10 cellular contexts compared by ENCODE assay signal in the genomic region with DNA sequence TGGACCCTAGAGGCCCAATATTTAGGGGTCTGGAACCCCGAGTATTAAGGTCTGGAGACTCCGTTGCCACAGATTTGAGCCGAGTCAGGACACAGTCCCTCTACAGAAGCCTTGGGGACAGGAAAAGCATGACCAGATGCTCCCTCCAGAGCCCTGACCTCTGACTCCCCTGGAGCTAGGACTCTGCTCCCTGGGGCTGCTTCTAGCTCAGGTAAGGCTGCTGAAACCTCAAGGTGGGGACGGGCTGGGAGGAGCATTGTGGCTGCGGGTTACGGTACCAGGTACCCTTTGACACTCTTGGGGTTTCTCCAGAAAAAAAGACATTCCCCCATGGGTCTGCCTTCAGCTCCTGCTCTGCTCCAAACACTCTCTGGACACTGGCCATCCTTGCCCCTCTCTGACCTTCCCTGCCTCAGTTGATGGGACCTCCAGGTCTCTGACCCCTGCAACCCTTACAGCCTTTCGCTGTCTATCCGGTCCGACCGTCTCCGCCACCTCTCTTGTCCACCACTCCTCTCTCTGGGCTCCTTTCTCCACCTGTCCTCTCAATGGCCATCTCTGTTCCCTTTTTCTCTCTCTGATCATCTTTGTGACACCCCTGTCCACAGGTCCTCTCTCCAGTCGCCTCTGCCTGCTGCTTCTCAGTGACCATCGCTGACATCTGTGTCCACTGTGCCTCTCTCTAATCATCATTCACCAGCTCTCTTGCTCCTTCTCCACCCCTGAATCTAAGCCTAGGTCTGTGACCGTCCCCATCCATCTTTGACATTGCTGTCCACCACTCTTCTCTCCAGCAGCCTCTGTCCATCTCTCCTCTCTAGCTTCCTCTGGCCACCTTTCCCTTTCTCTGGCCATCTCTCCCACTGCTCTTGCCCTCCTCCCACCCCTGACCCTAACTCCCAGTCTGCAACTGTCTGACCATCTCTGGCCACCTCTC. TPM values are rescaled to one million over a fixed set of nuclear protein-coding genes. Genes with fewer than 3 reads are reported as not detected.
DNase-seq lines count a peak whose midpoint lies in the region; ATAC-seq and TF ChIP-seq lines count a peak whose summit lies in the region.
"Had no signal": no experiment of that assay in that cellular context is flagged by ENCODE, and none has a peak within 500 bp of the region (broad histone marks: within the 10 kb centered on the region; RNA-seq: fewer than 3 reads in every experiment).

No MANE protein-coding gene starts in this region.

- peak overlapping the region; percentile 63 for H3K4me3 ChIP-seq in astrocyte of the spinal cord (ENCODE audit: low read depth, low read length)

- H3K4me1 Mint-ChIP-seq in activated T-cell treated with anti-CD3 and anti-CD28 coated beads, Interleukin-2, amount 50 U/mL, for 4 hours (ENCODE audit: low read depth): peaks cover 29% of the 10 kb centered on the region
- H3K4me1 Mint-ChIP-seq in memory B cell (peaks cover 19% of the 10 kb centered on the region), type B pancreatic cell (ENCODE audit: unreplicated experiment) (peaks cover 21% of the 10 kb centered on the region)

- no peak for DNase-seq in activated T-cell treated with anti-CD3 and anti-CD28 coated beads, Interleukin-2, amount 50 U/mL, for 4 hours
- no peak for DNase-seq in activated T-cell treated with anti-CD3 and anti-CD28 coated beads, Interleukin-2, amount 50 U/mL, for 1 hour
- no peak for DNase-seq in astrocyte of the spinal cord (ENCODE audit: low read depth, low spot score)
- DNase-seq in memory B cell (ENCODE audit: low spot score in 2 of 2): no peak
- no peak for DNase-seq in type B pancreatic cell (ENCODE audit: extremely low spot score, unreplicated experiment)
- DNase-seq: dermis blood vessel endothelial cell had no signal

- H3K4me3 Mint-ChIP-seq in activated T-cell treated with anti-CD3 and anti-CD28 coated beads, Interleukin-2, amount 50 U/mL, for 4 hours: peak overlapping the region; percentile 84
- H3K4me3 Mint-ChIP-seq in memory B cell (peak overlapping the region; percentile 70), type B pancreatic cell (peak overlapping the region; percentile 88)

- in situ Hi-C loops in astrocyte of the spinal cord (cut with HindIII; ENCODE audit: low sequenced_read_pairs): no loop called here

- TF ChIP-seq CTCF in astrocyte of the spinal cord (IDR thresholded peaks at IDR 0.05; ENCODE audit: low read depth, low read length) (no peak), type B pancreatic cell (conservative IDR thresholded peaks at IDR 0.05) (no peak)

- no peaks in the 10 kb centered on the region for H3K9me3 Mint-ChIP-seq in activated T-cell treated with anti-CD3 and anti-CD28 coated beads, Interleukin-2, amount 50 U/mL, for 4 hours
- no peaks in the 10 kb centered on the region for H3K9me3 Mint-ChIP-seq in memory B cell
- no peaks in the 10 kb centered on the region for H3K9me3 Mint-ChIP-seq in type B pancreatic cell

- peaks cover 6% of the 10 kb centered on the region for H3K36me3 Mint-ChIP-seq in activated T-cell treated with anti-CD3 and anti-CD28 coated beads, Interleukin-2, amount 50 U/mL, for 4 hours (ENCODE audit: insufficient read depth)
- H3K36me3 Mint-ChIP-seq in memory B cell (peaks cover 6% of the 10 kb centered on the region), type B pancreatic cell (peaks cover 13% of the 10 kb centered on the region)

- peak overlapping the region; percentile 43 for H3K27ac Mint-ChIP-seq in memory B cell
- peak overlapping the region; percentile 57 for H3K27ac Mint-ChIP-seq in type B pancreatic cell

- no peaks in the 10 kb centered on the region for H3K27me3 Mint-ChIP-seq in activated T-cell treated with anti-CD3 and anti-CD28 coated beads, Interleukin-2, amount 50 U/mL, for 4 hours (ENCODE audit: low read depth)
- H3K27me3 Mint-ChIP-seq in memory B cell: peaks cover 16% of the 10 kb centered on the region
- H3K27me3 Mint-ChIP-seq in type B pancreatic cell: no peaks in the 10 kb centered on the region

- no peak for ATAC-seq in activated T-cell treated with anti-CD3 and anti-CD28 coated beads, Interleukin-2, amount 50 U/mL, for 4 hours
- ATAC-seq in memory B cell (ENCODE audit: low read depth) (peak; percentile 32), GM21576 (IDR thresholded peaks at IDR 0.05; ENCODE audit: unreplicated experiment) (no peak), HG03095 (IDR thresholded peaks at IDR 0.05; ENCODE audit: unreplicated experiment) (no peak), HG02970 (IDR thresholded peaks at IDR 0.05; ENCODE audit: low FRiP score, unreplicated experiment) (no peak)

RNA-seq across cellular contexts. Expression of a gene that starts 1.4 kb away (rescaled TPM):
- total RNA-seq in activated T-cell treated with anti-CD3 and anti-CD28 coated beads, Interleukin-2, amount 50 U/mL, for 4 hours: 10 to 100 TPM; 14.1 to 15.3 (median 14.4) TPM
- 17.3 and 22.6 TPM in 2 replicates for total RNA-seq in type B pancreatic cell (ENCODE audit: low replicate concordance)

RNA-seq across cellular contexts. Expression of a gene that starts 29.5 kb away (rescaled TPM):
- total RNA-seq in activated T-cell treated with anti-CD3 and anti-CD28 coated beads, Interleukin-2, amount 50 U/mL, for 4 hours: under 1 TPM in 2 of 3 donors, not detected in 1; 0.52 to 0.69 TPM
- total RNA-seq in type B pancreatic cell (ENCODE audit: low replicate concordance): not detected in 2 replicates
- total RNA-seq: Daoy, dermis blood vessel endothelial cell had no signal

RNA-seq across cellular contexts. Expression of a gene that starts 35.3 kb away (rescaled TPM):
- 10 to 100 TPM; 22.6 to 37.1 (median 24.0) TPM for total RNA-seq in activated T-cell treated with anti-CD3 and anti-CD28 coated beads, Interleukin-2, amount 50 U/mL, for 4 hours
- total RNA-seq in type B pancreatic cell (ENCODE audit: low replicate concordance): 1.0 and 1.3 TPM in 2 replicates
- total RNA-seq: Daoy, dermis blood vessel endothelial cell had no signal

RNA-seq across cellular contexts. Expression of a gene that starts 37.3 kb away (rescaled TPM):
- 100 to 1,000 TPM; 138 to 149 (median 142) TPM for total RNA-seq in activated T-cell treated with anti-CD3 and anti-CD28 coated beads, Interleukin-2, amount 50 U/mL, for 4 hours
- 9.1 and 11.6 TPM in 2 replicates for total RNA-seq in type B pancreatic cell (ENCODE audit: low replicate concordance)

RNA-seq across cellular contexts. Expression of a gene that starts 57.4 kb away (rescaled TPM):
- 10 to 100 TPM; 27.3 to 29.7 (median 28.0) TPM for total RNA-seq in activated T-cell treated with anti-CD3 and anti-CD28 coated beads, Interleukin-2, amount 50 U/mL, for 4 hours
- 16.1 and 17.3 TPM in 2 replicates for total RNA-seq in type B pancreatic cell (ENCODE audit: low replicate concordance)

Comparison
In these comparisons a context has a peak if more than half of its experiments do, and no peak if none do; other contexts are left out.
1. RNA of a gene that starts 35.3 kb away (total RNA-seq): 22.6 to 37.1 TPM in activated T-cell treated with anti-CD3 and anti-CD28 coated beads, Interleukin-2, amount 50 U/mL, for 4 hours; 1.0 to 1.3 TPM in type B pancreatic cell; every median in the first group is over 10 times any median in the second.
2. Peak in every context shown above with its lines, with median percentiles within 50 percentile points of each other: H3K4me3 Mint-ChIP-seq.